10 cellular contexts compared by ENCODE assay signal in genomic region chr20:45781391-45781931, GRCh38. TPM values are rescaled to one million over a fixed set of nuclear protein-coding genes. Genes with fewer than 3 reads are reported as not detected.
DNase-seq lines count a peak whose midpoint lies in the region; ATAC-seq, FAIRE-seq and TF ChIP-seq lines count a peak whose summit lies in the region.
"Had no signal": no experiment of that assay in that cellular context is flagged by ENCODE, and none has a peak within 500 bp of the region (broad histone marks: within the 10 kb centered on the region; RNA-seq: fewer than 3 reads in every experiment).

No MANE protein-coding gene starts in this region.

- peak overlapping the region; percentile 90 to 95 (median 92) for H3K27ac ChIP-seq in esophagus muscularis mucosa (replicated peaks in 1 of 4)
- peak overlapping the region in 2 of 4 donors; percentile 26 to 41 for H3K27ac ChIP-seq in pancreas
- no peak overlapping the region for H3K27ac ChIP-seq in H9 (ENCODE audit: insufficient read length, low read depth, low read length)

- H3K27ac Mint-ChIP-seq in T-helper 2 cell treated with Interferon-gamma antibody and Interleukin-4, amounts not matched to agents 5 μg/mL and 100 μg/mL, for 36 hours: no peak overlapping the region
- H3K27ac Mint-ChIP-seq in H9: peak overlapping the region in 1 of 3 experiments; percentile 52; a peak in 1 of 7 replicates

- no peak for TF ChIP-seq EP300 in esophagus muscularis mucosa (IDR thresholded peaks at IDR 0.05)

- TF ChIP-seq POLR2A in esophagus muscularis mucosa (IDR thresholded peaks at IDR 0.05; ENCODE audit: low read depth): no peak

- H3K79me2 ChIP-seq in H9 (ENCODE audit: insufficient read depth, low read length): no peaks in the 10 kb centered on the region

- no peak overlapping the region for H2AFZ ChIP-seq in H9 (ENCODE audit: low read length)

- H2BK5ac ChIP-seq in H9 (ENCODE audit: insufficient read length, low read length): no peak overlapping the region

- H3K9ac ChIP-seq in H9 (ENCODE audit: extremely low read depth, insufficient read length, low read length): no peak overlapping the region

- no peaks in the 10 kb centered on the region for H4K20me1 ChIP-seq in H9 (ENCODE audit: control insufficient read depth, insufficient read depth, insufficient read length)

- no peak overlapping the region for H3K4ac ChIP-seq in H9 (ENCODE audit: low read depth, low read length)

- H4K8ac ChIP-seq in H9 (replicated peaks; ENCODE audit: insufficient read length, low read depth, low read length): no peak overlapping the region

- no peak overlapping the region for H3K4me3 Mint-ChIP-seq in T-helper 2 cell treated with Interferon-gamma antibody and Interleukin-4, amounts not matched to agents 5 μg/mL and 100 μg/mL, for 36 hours
- H3K4me3 Mint-ChIP-seq in H9: no peak overlapping the region
- H3K4me3 Mint-ChIP-seq: activated T-cell treated with anti-CD3 and anti-CD28 coated beads, Interleukin-2, amount 50 U/mL, for 4 hours had no signal

- H3K4me1 Mint-ChIP-seq in T-helper 2 cell treated with Interferon-gamma antibody and Interleukin-4, amounts not matched to agents 5 μg/mL and 100 μg/mL, for 36 hours (ENCODE audit: low read depth): peaks cover 15% of the 10 kb centered on the region
- no peaks in the 10 kb centered on the region for H3K4me1 Mint-ChIP-seq in H9

- TF ChIP-seq CTCF in esophagus muscularis mucosa (IDR thresholded peaks at IDR 0.05) (no peak), pancreas (IDR thresholded peaks at IDR 0.05) (no peak), H9 (conservative IDR thresholded peaks at IDR 0.05) (no peak)

- H3K56ac ChIP-seq in H9 (ENCODE audit: insufficient read length, low read depth, low read length): no peak overlapping the region

- no peak overlapping the region for H3K4me2 ChIP-seq in H9 (ENCODE audit: insufficient read depth, insufficient read length, low read length)

- no peak overlapping the region for H2BK15ac ChIP-seq in H9 (ENCODE audit: low read depth, low read length)

- WGBS in esophagus muscularis mucosa: 35% methylated on average over 4 of the region's 4 CpGs
- 36 to 42% methylated on average over 4 of the region's 4 CpGs for WGBS in pancreas, 2 donors
- WGBS in H9 (ENCODE audit: extremely low coverage, insufficient read length, low lambda C conversion rate): no CpG with 5 or more reads among the region's 4 CpGs

- no peak overlapping the region for H3K14ac ChIP-seq in H9 (ENCODE audit: insufficient read depth, low read length)

- no peak for FAIRE-seq in pancreas (lab: Jason Lieb, UNC)

- H2BK120ac ChIP-seq in H9 (ENCODE audit: low read depth, low read length, poor library complexity, severe bottlenecking): no peak overlapping the region

- H2AK5ac ChIP-seq in H9 (ENCODE audit: insufficient read length, low read length): no peak overlapping the region

- H3K79me1 ChIP-seq in H9 (ENCODE audit: insufficient read depth, low read depth, low read length, poor library complexity, severe bottlenecking): no peaks in the 10 kb centered on the region

- no peak overlapping the region for H3K18ac ChIP-seq in H9 (ENCODE audit: insufficient read length, low read depth, low read length)

- no peak overlapping the region for H4K5ac ChIP-seq in H9 (ENCODE audit: insufficient read length, low read depth, low read length)

- H3K4me1 ChIP-seq in esophagus muscularis mucosa (peaks cover 5 to 75% (median 56%) of the 10 kb centered on the region in 4 donors), pancreas (peaks cover 8 to 57% (median 20%) of the 10 kb centered on the region in 3 donors), H9 (ENCODE audit: insufficient read depth, low read length) (no peaks in the 10 kb centered on the region)

- H3K9me3 ChIP-seq in esophagus muscularis mucosa (no peaks in the 10 kb centered on the region), pancreas (no peaks in the 10 kb centered on the region), H9 (ENCODE audit: control insufficient read depth, low read depth, low read length) (no peaks in the 10 kb centered on the region)

- H3K4me3 ChIP-seq in esophagus muscularis mucosa (no peak overlapping the region), pancreas (no peak overlapping the region)

- DNase-seq in DMS53 (lab: John Stamatoyannopoulos, UW) (peak; percentile 68), OCI-M1 (lab: John Stamatoyannopoulos, UW) (peak; percentile 44), esophagus muscularis mucosa (ENCODE audit: extremely low spot score) (no peak), pancreas (peak in 1 of 6 donors; percentile 42), H9 (no peak)
- DNase-seq in T-helper 2 cell treated with Interferon-gamma antibody and Interleukin-4, amounts not matched to agents 5 μg/mL and 100 μg/mL, for 36 hours (ENCODE audit: low spot score): no peak
- DNase-seq: activated T-cell treated with anti-CD3 and anti-CD28 coated beads, Interleukin-2, amount 50 U/mL, for 4 hours; GF-D8 had no signal

- no peaks in the 10 kb centered on the region for H3K36me3 Mint-ChIP-seq in T-helper 2 cell treated with Interferon-gamma antibody and Interleukin-4, amounts not matched to agents 5 μg/mL and 100 μg/mL, for 36 hours (ENCODE audit: low read depth)
- H3K36me3 Mint-ChIP-seq in H9 (ENCODE audit: insufficient read depth in 1 of 3, low read depth in 3 of 3): no peaks in the 10 kb centered on the region

- H2BK20ac ChIP-seq in H9 (ENCODE audit: low read depth, low read length, poor library complexity, severe bottlenecking): no peak overlapping the region

- H2BK12ac ChIP-seq in H9 (ENCODE audit: insufficient read length, low read depth, low read length): no peak overlapping the region

- H3K27me3 ChIP-seq in esophagus muscularis mucosa (no peaks in the 10 kb centered on the region), pancreas (no peaks in the 10 kb centered on the region), H9 (ENCODE audit: insufficient read depth, low read length) (no peaks in the 10 kb centered on the region)

- H3K23ac ChIP-seq in H9 (ENCODE audit: insufficient read length, low read depth, low read length): no peak overlapping the region

- no peaks in the 10 kb centered on the region for H3K27me3 Mint-ChIP-seq in T-helper 2 cell treated with Interferon-gamma antibody and Interleukin-4, amounts not matched to agents 5 μg/mL and 100 μg/mL, for 36 hours (ENCODE audit: low read depth)
- H3K27me3 Mint-ChIP-seq in H9 (ENCODE audit: low read depth): peaks cover 3% of the 10 kb centered on the region

- H3K9me3 Mint-ChIP-seq in T-helper 2 cell treated with Interferon-gamma antibody and Interleukin-4, amounts not matched to agents 5 μg/mL and 100 μg/mL, for 36 hours: no peaks in the 10 kb centered on the region
- H3K9me3 Mint-ChIP-seq in H9: no peaks in the 10 kb centered on the region; a peak in 1 of 5 replicates
- H3K9me3 Mint-ChIP-seq: activated T-cell treated with anti-CD3 and anti-CD28 coated beads, Interleukin-2, amount 50 U/mL, for 4 hours had no signal

- no peaks in the 10 kb centered on the region for H3K23me2 ChIP-seq in H9 (ENCODE audit: insufficient read length, low read depth, low read length, poor library complexity, severe bottlenecking)

- intact Hi-C loops in esophagus muscularis mucosa (cut with DNase I): no loop called here
- intact Hi-C loops in pancreas (cut with DNase I): no loop called here

- H4K91ac ChIP-seq in H9 (ENCODE audit: insufficient read length, low read depth, low read length): no peak overlapping the region

- ATAC-seq in pancreas (peak in 3 of 4 donors; percentile 18 to 40 (median 24)), GM18870 (IDR thresholded peaks at IDR 0.05; ENCODE audit: unreplicated experiment) (no peak), GM19463 (IDR thresholded peaks at IDR 0.05; ENCODE audit: unreplicated experiment) (no peak)
- ATAC-seq: activated T-cell treated with anti-CD3 and anti-CD28 coated beads, Interleukin-2, amount 50 U/mL, for 4 hours had no signal

- no peak overlapping the region for H3T11ph ChIP-seq in H9 (ENCODE audit: low read length)

- H3K36me3 ChIP-seq in esophagus muscularis mucosa: no peaks in the 10 kb centered on the region
- no peaks in the 10 kb centered on the region for H3K36me3 ChIP-seq in pancreas

RNA-seq across cellular contexts. Expression of gene WFDC3, which starts 10.2 kb away (rescaled TPM):
- total RNA-seq in esophagus muscularis mucosa (1 to 10 TPM in 2 of 4 donors, under 1 TPM in 1, not detected in 1; 0.80 to 3.3 (median 3.2) TPM), pancreas (under 1 TPM in 4 of 6 donors, not detected in 2; 0.35 to 0.81 (median 0.48) TPM), H9 (2021) (0.35 TPM in 1 of 2 replicates, not detected in the other)
- 1 to 10 TPM in 1 of 2 donors, under 1 TPM in 1; 0.95 to 1.8 TPM for polyA plus RNA-seq in pancreas
- total RNA-seq: activated T-cell treated with anti-CD3 and anti-CD28 coated beads, Interleukin-2, amount 50 U/mL, for 4 hours had no signal

RNA-seq across cellular contexts. Expression of gene DNTTIP1, which starts 10.3 kb away (rescaled TPM):
- 10 to 100 TPM; 28.2 to 35.9 (median 30.6) TPM for total RNA-seq in esophagus muscularis mucosa
- 10 to 100 TPM in 3 of 6 donors, 1 to 10 TPM in 3; 7.4 to 15.3 (median 8.9) TPM for total RNA-seq in pancreas
- 10 to 100 TPM; 15.5 to 22.0 TPM for polyA plus RNA-seq in pancreas
- 35.5 and 36.3 TPM in 2 replicates for total RNA-seq in H9 (2021)

RNA-seq across cellular contexts. Expression of gene UBE2C, which starts 31.0 kb away (rescaled TPM):
- total RNA-seq in esophagus muscularis mucosa (1 to 10 TPM in 1 of 4 donors, under 1 TPM in 2, not detected in 1; 0.83 to 2.7 (median 0.91) TPM), pancreas (1 to 10 TPM in 2 of 6 donors, under 1 TPM in 2, not detected in 2; 0.38 to 1.9 (median 1.4) TPM), H9 (2021) (254 and 268 TPM in 2 replicates)
- under 1 TPM; 0.31 to 0.61 TPM for polyA plus RNA-seq in pancreas

RNA-seq across cellular contexts. Expression of gene TNNC2, which starts 45.7 kb away (rescaled TPM):
- total RNA-seq in esophagus muscularis mucosa (1 to 10 TPM in 3 of 4 donors, under 1 TPM in 1; 0.46 to 3.1 (median 1.8) TPM), pancreas (not detected), H9 (2021) (3.1 and 4.6 TPM in 2 replicates)
- 1 to 10 TPM; 1.2 to 4.0 TPM for polyA plus RNA-seq in pancreas
- total RNA-seq: activated T-cell treated with anti-CD3 and anti-CD28 coated beads, Interleukin-2, amount 50 U/mL, for 4 hours had no signal

RNA-seq across cellular contexts. Expression of gene SNX21, which starts 52.1 kb away (rescaled TPM):
- total RNA-seq in esophagus muscularis mucosa: 10 to 100 TPM; 54.0 to 78.5 (median 63.5) TPM
- total RNA-seq in pancreas: 1 to 10 TPM; 4.6 to 8.9 (median 5.9) TPM
- 10 to 100 TPM; 11.3 to 22.6 TPM for polyA plus RNA-seq in pancreas
- total RNA-seq in H9 (2021): 18.9 and 20.5 TPM in 2 replicates

Comparison
In these comparisons a context has a peak if more than half of its experiments do, and no peak if none do; other contexts are left out.
1. DNase-seq: peak in DMS53 (single experiment) and OCI-M1 (single experiment); none in esophagus muscularis mucosa (single experiment), T-helper 2 cell treated with Interferon-gamma antibody and Interleukin-4, amounts not matched to agents 5 μg/mL and 100 μg/mL, for 36 hours (single experiment) and H9 (single experiment).
2. ATAC-seq: peak in pancreas (3 of 4); none in GM18870 (single experiment) and GM19463 (single experiment).
3. RNA of gene UBE2C, which starts 31.0 kb away (total RNA-seq): 254 to 268 TPM in H9; 0.83 to 2.7 TPM in esophagus muscularis mucosa and 0.38 to 1.9 TPM in pancreas; every median in the first group is over 10 times any median in the second.